ENCODE assay signal across 21 cellular contexts in the genomic region with DNA sequence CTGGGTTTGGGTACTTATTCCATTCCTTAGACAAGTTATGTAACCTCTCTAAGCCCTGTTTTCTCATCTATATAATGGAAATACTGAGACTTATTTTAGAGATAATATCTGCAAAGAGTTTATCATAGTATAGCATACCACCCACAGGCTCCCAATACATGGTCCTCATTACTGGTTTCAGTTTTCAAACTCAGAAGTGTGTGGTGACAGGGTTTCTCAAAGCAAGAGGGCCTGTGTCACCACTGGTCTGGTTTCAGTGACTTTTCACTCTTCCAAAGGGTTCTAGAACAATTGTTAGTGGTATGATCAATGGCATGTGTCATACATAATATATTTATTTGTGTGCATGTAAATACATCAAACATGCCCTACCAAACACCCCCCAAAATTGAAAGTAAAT.
"Had no signal": no experiment of that assay in that cellular context is flagged by ENCODE, and none has a peak within 500 bp of the region (broad histone marks: within the 10 kb centered on the region; RNA-seq: fewer than 3 reads in every experiment).

No MANE protein-coding gene starts in this region.

- H3K4me1 Mint-ChIP-seq: T-helper 17 cell had no signal

- ATAC-seq: T-helper 17 cell had no signal

- DNase-seq: activated CD4-positive, alpha-beta T cell treated with anti-CD3 and anti-CD28 coated beads for 4 hours; activated CD4-positive, alpha-beta T cell treated with anti-CD3 and anti-CD28 coated beads, Interleukin-2, amount 50 U/mL, for 4 hours; activated gamma-delta T cell treated with Interleukin-2 at 50 U/mL for 16 hours; activated naive CD4-positive, alpha-beta T cell treated with anti-CD3 and anti-CD28 coated beads, Interleukin-2, amount 10 ng/mL, durations not matched to agents 7 days and 5 days; activated naive CD8-positive, alpha-beta T cell treated with anti-CD3 and anti-CD28 coated beads, Interleukin-2, amount 10 ng/mL, durations not matched to agents 7 days and 5 days; aorta; caudate nucleus; MV-4-11; NCI-H1092 treated with DMSO at 0.1 percent for 48 hours; NCI-H1417 treated with DMSO at 0.1 percent for 48 hours; NCI-H1694; NCI-H2029; NCI-H2107; NCI-H2171 treated with DMSO at 0.1 percent for 48 hours; NCI-H226; NCI-H526; NCI-H774; SIG-M5; T-helper 17 cell; T-helper 9 cell had no signal

- H3K9me3 Mint-ChIP-seq: activated T-helper 2 cell treated with anti-CD3 and anti-CD28 coated beads, Interferon-gamma antibody, Interleukin-2, Interleukin-4, amounts not matched to agents 10 μg/mL and 5 μg/mL and 100 μg/mL, durations not matched to agents 14 hours and 24 hours and 36 hours had no signal

- H3K4me3 Mint-ChIP-seq: activated naive CD4-positive, alpha-beta T cell treated with anti-CD3 and anti-CD28 coated beads, Interleukin-2, amount 10 ng/mL, durations not matched to agents 7 days and 5 days; activated naive CD8-positive, alpha-beta T cell treated with anti-CD3 and anti-CD28 coated beads, Interleukin-2, amount 10 ng/mL, durations not matched to agents 7 days and 5 days; T-helper 17 cell had no signal

- H3K27me3 Mint-ChIP-seq: T-helper 17 cell had no signal

- H3K36me3 Mint-ChIP-seq: activated naive CD4-positive, alpha-beta T cell treated with anti-CD3 and anti-CD28 coated beads, Interleukin-2, amount 10 ng/mL, durations not matched to agents 7 days and 5 days; activated naive CD8-positive, alpha-beta T cell treated with anti-CD3 and anti-CD28 coated beads, Interleukin-2, amount 10 ng/mL, durations not matched to agents 7 days and 5 days had no signal

- H3K27ac Mint-ChIP-seq: activated naive CD4-positive, alpha-beta T cell treated with anti-CD3 and anti-CD28 coated beads, Interleukin-2, amount 10 ng/mL, durations not matched to agents 7 days and 5 days; activated naive CD8-positive, alpha-beta T cell treated with anti-CD3 and anti-CD28 coated beads, Interleukin-2, amount 10 ng/mL, durations not matched to agents 7 days and 5 days; activated T-helper 2 cell treated with anti-CD3 and anti-CD28 coated beads, Interferon-gamma antibody, Interleukin-2, Interleukin-4, amounts not matched to agents 10 μg/mL and 5 μg/mL and 100 μg/mL, durations not matched to agents 14 hours and 24 hours and 36 hours; T-helper 17 cell had no signal
